8 cellular contexts compared by ENCODE assay signal in genomic region chr22:30287626-30288413, GRCh38. TPM values are rescaled to one million over a fixed set of nuclear protein-coding genes. Genes with fewer than 3 reads are reported as not detected.
DNase-seq lines count a peak whose midpoint lies in the region; ATAC-seq and TF ChIP-seq lines count a peak whose summit lies in the region.

No MANE protein-coding gene starts in this region.

- TF ChIP-seq CTCF in spleen (IDR thresholded peaks at IDR 0.05 in 8 of 11, conservative IDR thresholded peaks at IDR 0.05 in 3 of 11) = peak; percentile 78 to 95 (median 92)

- 0 to 10% (median 4%) methylated on average over 4 to 5 of the region's 5 CpGs for whole genome bisulfite sequencing in spleen, 5 donors

- H3K9me3 ChIP-seq in spleen = no peaks in the 10 kb centered on the region

- intact Hi-C loops in spleen (cut with DNase I; ENCODE audit: low total_unique reads) = loop anchor here (5.0 to 10.0 kb wide), 2 partner anchors 99 to 183 kb away; partner anchors contain the start of gene RNF215

- no peak for ATAC-seq in HG03025 (IDR thresholded peaks at IDR 0.05; ENCODE audit: low FRiP score, unreplicated experiment)

- no peak for TF ChIP-seq POLR2A in spleen (IDR thresholded peaks at IDR 0.05)

- peaks cover 29 to 76% (median 58%) of the 10 kb centered on the region in 6 donors for H3K4me1 ChIP-seq in spleen

- peak overlapping the region in 7 of 8 donors; percentile 66 to 95 (median 91) for H3K27ac ChIP-seq in spleen

- peaks cover 0 to 49% (median 20%) of the 10 kb centered on the region in 6 donors for H3K36me3 ChIP-seq in spleen

- DNase-seq in NCI-H2196 (lab: John Stamatoyannopoulos, UW; ENCODE audit: unreplicated experiment) (peak; percentile 45), NCI-H2196 treated with DMSO at 0.1 percent for 48 hours (lab: John Stamatoyannopoulos, UW; ENCODE audit: unreplicated experiment) (no peak), NCI-H2171 (lab: John Stamatoyannopoulos, UW) (peak; percentile 33), cerebellar cortex (ENCODE audit: low spot score) (peak; percentile 89), islet precursor cell (peak; percentile 99), spleen (peak; percentile 95)
- DNase-seq in activated CD4-positive, CD25-positive, alpha-beta regulatory T cell treated with anti-CD3 and anti-CD28 coated beads, Interleukin-2, amount 50 U/mL, for 72 hours = peak; percentile 85

- no peaks in the 10 kb centered on the region for H3K27me3 ChIP-seq in spleen (replicated peaks in 1 of 7)

- H3K4me3 ChIP-seq in spleen = peak overlapping the region in 5 of 8 donors; percentile 70 to 91 (median 87)

RNA-seq across cellular contexts. Expression of gene CASTOR1, which starts 1.5 kb away (rescaled TPM):
- total RNA-seq in spleen = 10 to 100 TPM in 5 of 7 donors, 1 to 10 TPM in 2; 7.4 to 18.9 (median 14.6) TPM
- 10 to 100 TPM in 2 of 3 donors, 1 to 10 TPM in 1; 5.6 to 12.8 (median 12.0) TPM for polyA plus RNA-seq in spleen

RNA-seq across cellular contexts. Expression of gene OSM, which starts 21.2 kb away (rescaled TPM):
- total RNA-seq in spleen = 10 to 100 TPM in 2 of 7 donors, 1 to 10 TPM in 5; 2.1 to 16.8 (median 4.5) TPM
- 1 to 10 TPM; 1.2 to 2.1 (median 1.7) TPM for polyA plus RNA-seq in spleen

RNA-seq across cellular contexts. Expression of gene TBC1D10A, which starts 38.9 kb away (rescaled TPM):
- 10 to 100 TPM; 26.8 to 46.4 (median 34.3) TPM for total RNA-seq in spleen
- polyA plus RNA-seq in spleen = 10 to 100 TPM; 21.1 to 37.4 (median 22.1) TPM

RNA-seq across cellular contexts. Expression of gene LIF, which starts 41.3 kb away (rescaled TPM):
- 1 to 10 TPM in 3 of 7 donors, under 1 TPM in 2, not detected in 2; 0.32 to 3.2 (median 2.3) TPM for total RNA-seq in spleen
- under 1 TPM; 0.21 to 0.77 (median 0.24) TPM for polyA plus RNA-seq in spleen
